ENCODE assay signal across 8 cellular contexts in genomic region chr17:32755045-32755805, GRCh38.
DNase-seq lines count a peak whose midpoint lies in the region; ATAC-seq, FAIRE-seq and TF ChIP-seq lines count a peak whose summit lies in the region.

No MANE protein-coding gene starts in this region.

- no peak overlapping the region for H3K4me2 ChIP-seq in parathyroid adenoma (ENCODE audit: low read length)

- no peaks in the 10 kb centered on the region for H3K36me3 Mint-ChIP-seq in activated CD4-positive, alpha-beta T cell treated with anti-CD3 and anti-CD28 coated beads, Interleukin-2, amount 10 ng/mL, durations not matched to agents 7 days and 5 days (ENCODE audit: low read depth)

- TF ChIP-seq CTCF in foreskin keratinocyte (conservative IDR thresholded peaks at IDR 0.05) (peak; percentile 80), parathyroid adenoma (IDR thresholded peaks at IDR 0.05) (peak; percentile 61)

- H3K27ac Mint-ChIP-seq in activated CD4-positive, alpha-beta T cell treated with anti-CD3 and anti-CD28 coated beads, Interleukin-2, amount 10 ng/mL, durations not matched to agents 7 days and 5 days, result no peak overlapping the region

- no peak overlapping the region for H3K4me3 Mint-ChIP-seq in activated CD4-positive, alpha-beta T cell treated with anti-CD3 and anti-CD28 coated beads, Interleukin-2, amount 10 ng/mL, durations not matched to agents 7 days and 5 days

- H3K79me2 ChIP-seq in parathyroid adenoma, result no peaks in the 10 kb centered on the region

- peaks cover 7% of the 10 kb centered on the region for H3K4me1 ChIP-seq in foreskin keratinocyte
- H3K4me1 ChIP-seq in parathyroid adenoma, result no peaks in the 10 kb centered on the region

- H3K27ac ChIP-seq in foreskin keratinocyte (no peak overlapping the region), parathyroid adenoma (no peak overlapping the region)

- ATAC-seq in foreskin keratinocyte, result peak; percentile 68

- peak; percentile 90 for FAIRE-seq in TTC549 (lab: Jason Lieb, UNC)

- H3K4me1 Mint-ChIP-seq in activated CD4-positive, alpha-beta T cell treated with anti-CD3 and anti-CD28 coated beads, Interleukin-2, amount 10 ng/mL, durations not matched to agents 7 days and 5 days, result peaks cover 9% of the 10 kb centered on the region

- no peaks in the 10 kb centered on the region for H3K36me3 ChIP-seq in parathyroid adenoma (ENCODE audit: control insufficient read depth, insufficient read depth, low read length)

- no peaks in the 10 kb centered on the region for H3K27me3 ChIP-seq in foreskin keratinocyte
- H3K27me3 ChIP-seq in parathyroid adenoma (ENCODE audit: control insufficient read depth, insufficient read depth, low read length), result no peaks in the 10 kb centered on the region

- H3K4me3 ChIP-seq in parathyroid adenoma (ENCODE audit: low read depth, low read length), result no peak overlapping the region

- no peaks in the 10 kb centered on the region for H3K27me3 Mint-ChIP-seq in activated CD4-positive, alpha-beta T cell treated with anti-CD3 and anti-CD28 coated beads, Interleukin-2, amount 10 ng/mL, durations not matched to agents 7 days and 5 days

- H3K9me3 Mint-ChIP-seq in activated CD4-positive, alpha-beta T cell treated with anti-CD3 and anti-CD28 coated beads, Interleukin-2, amount 10 ng/mL, durations not matched to agents 7 days and 5 days, result no peaks in the 10 kb centered on the region

- no peak overlapping the region for H3K9ac ChIP-seq in parathyroid adenoma

- no peaks in the 10 kb centered on the region for H3K9me3 ChIP-seq in parathyroid adenoma (ENCODE audit: control insufficient read depth, low read length)

- CTCF ChIA-PET in activated CD4-positive, alpha-beta T cell treated with anti-CD3 and anti-CD28 coated beads, Interleukin-2, amount 10 ng/mL, durations not matched to agents 7 days and 5 days (lab: Charles Lee), result interaction anchor here (1.0 to 1.1 kb wide), 2 partner anchors 97 to 293 kb away, joined by 3 to 4 read pairs; no protein-coding TSS in a partner anchor

- POLR2A ChIA-PET in activated CD4-positive, alpha-beta T cell treated with anti-CD3 and anti-CD28 coated beads, Interleukin-2, amount 10 ng/mL, durations not matched to agents 7 days and 5 days (lab: Charles Lee), result no interaction called here

- peak; percentile 7 for DNase-seq in activated CD4-positive, alpha-beta T cell treated with anti-CD3 and anti-CD28 coated beads, Interleukin-2, amount 10 ng/mL, durations not matched to agents 7 days and 5 days
- DNase-seq in activated CD4-positive, alpha-beta T cell treated with anti-CD3 and anti-CD28 coated beads for 1 hour, result no peak
- DNase-seq in NCI-H1436 treated with DMSO at 0.1 percent for 48 hours (lab: John Stamatoyannopoulos, UW) (peak; percentile 65), foreskin keratinocyte (peak; percentile 31 to 53), HK-2 (ENCODE audit: unreplicated experiment) (no peak)
- no peak for DNase-seq in stimulated activated CD4-positive, alpha-beta T cell treated with anti-CD3 and anti-CD28 coated beads, Interleukin-1b, Interleukin-23, amount 100 ng/mL, for 48 hours

- H2AFZ ChIP-seq in parathyroid adenoma, result no peak overlapping the region

Comparison
In these comparisons a context has a peak if more than half of its experiments do, and no peak if none do; other contexts are left out.
1. DNase-seq: peak in activated CD4-positive, alpha-beta T cell treated with anti-CD3 and anti-CD28 coated beads, Interleukin-2, amount 10 ng/mL, durations not matched to agents 7 days and 5 days (single experiment), NCI-H1436 treated with DMSO at 0.1 percent for 48 hours (single experiment) and foreskin keratinocyte (2 of 2); none in activated CD4-positive, alpha-beta T cell treated with anti-CD3 and anti-CD28 coated beads for 1 hour (single experiment), HK-2 (single experiment) and stimulated activated CD4-positive, alpha-beta T cell treated with anti-CD3 and anti-CD28 coated beads, Interleukin-1b, Interleukin-23, amount 100 ng/mL, for 48 hours (single experiment).